In genomic region chr6:20474756-20475542, GRCh38 we compare ENCODE assay signal across 1 cellular context.
A peak's percentile ranks its signal among the peaks of the same experiment; 100 is the strongest.
TF ChIP-seq lines count a peak whose summit lies in the region.

No MANE protein-coding gene starts in this region.

TF ChIP-seq in K562, 482 proteins besides CTCF, POLR2A, EP300 and RAD21 (continued from another document):
- TF ChIP-seq MITF (IDR thresholded peaks at IDR 0.05) = no peak
- TF ChIP-seq ATF1 (CRISPR knock-in tag; IDR thresholded peaks at IDR 0.05) = no peak
- no peak for TF ChIP-seq ATF1 (tag; IDR thresholded peaks at IDR 0.05)
- no peak for TF ChIP-seq BRCA1 (IDR thresholded peaks at IDR 0.05)
- no peak for TF ChIP-seq BRCA1 (CRISPR knock-in tag; IDR thresholded peaks at IDR 0.05)
- no peak for TF ChIP-seq ETV5 (CRISPR knock-in tag; IDR thresholded peaks at IDR 0.05; ENCODE audit: low read depth)
- TF ChIP-seq MBD1 (CRISPR knock-in tag; IDR thresholded peaks at IDR 0.05) = no peak
- TF ChIP-seq HMBOX1 (IDR thresholded peaks at IDR 0.05) = peak; percentile 96
- TF ChIP-seq RUNX1 (IDR thresholded peaks at IDR 0.05; ENCODE audit: low read depth) = no peak
- peak; percentile 68 for TF ChIP-seq TCF3 (CRISPR knock-in tag; IDR thresholded peaks at IDR 0.05)
- no peak for TF ChIP-seq SMAD1 (IDR thresholded peaks at IDR 0.05; ENCODE audit: low read depth, low read length, partially characterized antibody)
- peak; percentile 76 for TF ChIP-seq ARID1B (IDR thresholded peaks at IDR 0.05)
- no peak for TF ChIP-seq ZNF175 (CRISPR knock-in tag; IDR thresholded peaks at IDR 0.05; ENCODE audit: low read depth)
- TF ChIP-seq NR2C1 (IDR thresholded peaks at IDR 0.05) = 0 out of 2 replicates have a peak, but pooled peaks have one; percentile 34
- TF ChIP-seq NR2C1 (tag; IDR thresholded peaks at IDR 0.05) = no peak
- 0 out of 2 replicates have a peak, but pooled peaks have one; percentile 32 for TF ChIP-seq SMARCA4 (IDR thresholded peaks at IDR 0.05)
- TF ChIP-seq XRCC3 (IDR thresholded peaks at IDR 0.05) = peak; percentile 64; the same call in 1 of the 2 replicates
- TF ChIP-seq THRB (CRISPR knock-in tag; conservative IDR thresholded peaks at IDR 0.05) = no peak
- TF ChIP-seq CHAMP1 (IDR thresholded peaks at IDR 0.05) = 0 out of 2 replicates have a peak, but pooled peaks have one; percentile 40
- TF ChIP-seq CEBPG (CRISPR knock-in tag; IDR thresholded peaks at IDR 0.05) = peak; percentile 53; the same call in 1 of the 2 replicates
- TF ChIP-seq CEBPG (tag; conservative IDR thresholded peaks at IDR 0.05 in 1 of 2, IDR thresholded peaks at IDR 0.05 in 1 of 2) = peak; percentile 38 to 85; a peak in 2 of 4 replicates
- TF ChIP-seq CEBPB (tag; IDR thresholded peaks at IDR 0.05) = peak; percentile 96
- no peak for TF ChIP-seq ZNF584 (CRISPR knock-in tag; IDR thresholded peaks at IDR 0.05; ENCODE audit: low read depth)
- TF ChIP-seq YY1 (IDR thresholded peaks at IDR 0.05; ENCODE audit: borderline replicate concordance in 1 of 3, control insufficient read depth in 1 of 3, extremely low read depth in 1 of 3, insufficient read depth in 3 of 3, insufficient read length in 1 of 3, insufficient replicate concordance in 2 of 3, low read depth in 1 of 3, low read length in 2 of 3) = peak in 1 of 3 experiments; percentile 30
